ENCODE assay signal across 23 cellular contexts in the genomic region with DNA sequence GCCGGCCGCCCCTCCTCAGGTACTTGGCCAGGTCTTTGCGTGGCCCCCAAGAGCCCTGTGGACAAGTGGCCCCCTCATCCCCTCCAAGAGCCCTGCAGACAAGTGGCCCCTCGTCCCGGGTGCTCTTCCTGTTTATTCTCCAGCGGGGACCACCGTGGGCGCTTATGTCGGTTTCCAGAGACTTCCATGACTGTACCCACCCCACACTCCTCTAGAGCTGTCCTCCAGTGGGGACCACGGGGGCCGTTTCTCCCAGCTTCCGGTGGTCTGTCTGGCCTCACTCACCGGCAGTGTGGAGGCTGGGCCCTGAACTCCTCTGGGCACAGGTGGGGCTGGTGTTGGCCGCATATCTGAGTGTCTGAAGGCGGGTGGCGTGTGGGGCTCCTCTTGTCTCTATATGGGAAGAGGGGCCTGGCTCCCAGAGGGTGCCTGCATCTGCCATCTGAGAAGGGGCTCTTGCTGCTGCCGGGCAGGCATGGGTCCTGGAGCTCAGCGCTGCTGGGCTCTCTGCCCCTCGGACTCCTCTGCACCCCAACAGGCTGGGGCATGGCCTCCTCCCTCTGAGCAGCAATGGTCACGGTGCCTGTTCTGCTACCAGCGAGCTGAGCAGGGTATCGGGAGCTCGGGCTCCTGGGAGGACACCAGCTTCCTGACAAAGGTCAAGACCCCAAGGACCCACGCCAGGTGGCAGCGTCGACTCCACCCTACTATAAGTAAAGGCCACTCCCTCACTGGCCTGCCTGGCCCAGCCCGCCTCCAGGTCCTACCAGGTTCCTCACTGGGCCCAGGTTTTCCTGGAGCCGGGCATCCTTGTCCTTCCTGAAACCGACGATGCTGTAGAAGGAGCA.
"Had no signal": no experiment of that assay in that cellular context is flagged by ENCODE, and none has a peak within 500 bp of the region (broad histone marks: within the 10 kb centered on the region; RNA-seq: fewer than 3 reads in every experiment).

No MANE protein-coding gene starts in this region.

- H3K36me3 Mint-ChIP-seq: memory B cell; naive thymus-derived CD4-positive, alpha-beta T cell; natural killer cell treated with Interleukin-12 subunit alpha and Interleukin-12 subunit beta and Interleukin-15 and Interleukin-18, amount 100 ng/mL, for 72 hours; stimulated activated memory B cell treated with anti-CD40 and anti-IgM and Interleukin-4, amounts not matched to agents 10 μg/mL and 1 μg/mL and 100 μg/mL, for 72 hours had no signal

- DNase-seq: head of caudate nucleus; hypothalamus; islet precursor cell; kidney glomerular epithelial cell; left colon; midbrain; naive thymus-derived CD4-positive, alpha-beta T cell; occipital lobe; stimulated activated CD4-positive, alpha-beta T cell treated with anti-CD3 and anti-CD28 coated beads, Interleukin-1b, Interleukin-23, amount 100 ng/mL, for 48 hours; stimulated activated CD4-positive, alpha-beta T cell treated with anti-CD3 and anti-CD28 coated beads, Interleukin-2, amount 100 ng/mL, for 48 hours; stimulated activated CD4-positive, alpha-beta T cell treated with anti-CD3 and anti-CD28 coated beads, Interleukin-4, amount 100 ng/mL, for 4 hours; stimulated activated CD8-positive, alpha-beta memory T cell treated with anti-CD3 and anti-CD28 coated beads, Interleukin-4, amount 100 ng/mL, for 48 hours; stimulated activated naive CD4-positive, alpha-beta T cell treated with Interleukin-2 at 50 U/mL for 16 hours; tibial artery; trophoblast cell; upper lobe of right lung had no signal

- H3K4me1 Mint-ChIP-seq: memory B cell; stimulated activated memory B cell treated with anti-CD40 and anti-IgM and Interleukin-4, amounts not matched to agents 10 μg/mL and 1 μg/mL and 100 μg/mL, for 72 hours had no signal

- H3K9me3 Mint-ChIP-seq: memory B cell; natural killer cell treated with Interleukin-12 subunit alpha and Interleukin-12 subunit beta and Interleukin-15 and Interleukin-18, amount 100 ng/mL, for 72 hours; stimulated activated memory B cell treated with anti-CD40 and anti-IgM and Interleukin-4, amounts not matched to agents 10 μg/mL and 1 μg/mL and 100 μg/mL, for 72 hours had no signal

- H3K27ac Mint-ChIP-seq: memory B cell; naive thymus-derived CD4-positive, alpha-beta T cell; natural killer cell treated with Interleukin-12 subunit alpha and Interleukin-12 subunit beta and Interleukin-15 and Interleukin-18, amount 100 ng/mL, for 72 hours; stimulated activated memory B cell treated with anti-CD40 and anti-IgM and Interleukin-4, amounts not matched to agents 10 μg/mL and 1 μg/mL and 100 μg/mL, for 72 hours had no signal

- H3K4me3 Mint-ChIP-seq: memory B cell; naive thymus-derived CD4-positive, alpha-beta T cell; natural killer cell treated with Interleukin-12 subunit alpha and Interleukin-12 subunit beta and Interleukin-15 and Interleukin-18, amount 100 ng/mL, for 72 hours; stimulated activated memory B cell treated with anti-CD40 and anti-IgM and Interleukin-4, amounts not matched to agents 10 μg/mL and 1 μg/mL and 100 μg/mL, for 72 hours had no signal

- ATAC-seq: left colon; left lung; mucosa of descending colon; naive thymus-derived CD4-positive, alpha-beta T cell; natural killer cell treated with Interleukin-12 subunit alpha and Interleukin-12 subunit beta and Interleukin-15 and Interleukin-18, amount 100 ng/mL, for 72 hours; psoas muscle; right lobe of liver; stimulated activated memory B cell treated with anti-CD40 and anti-IgM and Interleukin-4, amounts not matched to agents 10 μg/mL and 1 μg/mL and 100 μg/mL, for 72 hours; upper lobe of right lung had no signal
